ENCODE assay signal across 1 cellular context in the genomic region with DNA sequence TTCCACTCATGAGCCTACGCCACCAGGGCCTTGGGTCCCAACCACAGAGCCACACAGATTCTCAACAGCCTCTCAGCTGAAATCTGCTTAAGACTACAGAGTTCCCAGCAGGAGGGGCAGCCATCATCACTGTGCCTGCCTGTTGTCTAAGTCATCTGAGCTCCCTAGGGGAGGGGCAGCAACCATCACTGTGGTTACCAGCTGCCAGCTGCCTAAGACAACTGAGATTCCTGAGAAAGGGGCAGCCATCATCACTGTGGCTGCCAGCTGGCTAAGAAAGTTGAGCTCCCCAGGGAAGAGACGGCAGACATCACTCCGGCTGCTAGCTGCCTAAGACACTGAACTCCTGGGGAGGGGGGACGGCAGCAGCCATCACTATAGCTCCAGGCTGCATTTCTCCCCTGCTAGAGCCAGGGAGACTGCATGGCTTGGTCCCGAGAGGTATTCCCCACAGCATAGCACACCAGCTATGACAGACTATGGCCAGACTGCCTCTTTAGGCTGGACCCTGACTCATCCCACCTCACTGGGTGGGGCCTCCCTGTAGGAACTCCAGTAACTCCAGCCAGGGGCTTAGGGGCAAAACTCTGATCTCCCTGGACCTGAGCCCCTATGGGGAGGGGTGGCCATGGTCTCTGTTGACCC.
TF ChIP-seq lines count a peak whose summit lies in the region.

No MANE protein-coding gene starts in this region.

TF ChIP-seq in WTC11, 78 proteins besides CTCF, POLR2A, EP300 and RAD21:
- TF ChIP-seq, protein P1, sequence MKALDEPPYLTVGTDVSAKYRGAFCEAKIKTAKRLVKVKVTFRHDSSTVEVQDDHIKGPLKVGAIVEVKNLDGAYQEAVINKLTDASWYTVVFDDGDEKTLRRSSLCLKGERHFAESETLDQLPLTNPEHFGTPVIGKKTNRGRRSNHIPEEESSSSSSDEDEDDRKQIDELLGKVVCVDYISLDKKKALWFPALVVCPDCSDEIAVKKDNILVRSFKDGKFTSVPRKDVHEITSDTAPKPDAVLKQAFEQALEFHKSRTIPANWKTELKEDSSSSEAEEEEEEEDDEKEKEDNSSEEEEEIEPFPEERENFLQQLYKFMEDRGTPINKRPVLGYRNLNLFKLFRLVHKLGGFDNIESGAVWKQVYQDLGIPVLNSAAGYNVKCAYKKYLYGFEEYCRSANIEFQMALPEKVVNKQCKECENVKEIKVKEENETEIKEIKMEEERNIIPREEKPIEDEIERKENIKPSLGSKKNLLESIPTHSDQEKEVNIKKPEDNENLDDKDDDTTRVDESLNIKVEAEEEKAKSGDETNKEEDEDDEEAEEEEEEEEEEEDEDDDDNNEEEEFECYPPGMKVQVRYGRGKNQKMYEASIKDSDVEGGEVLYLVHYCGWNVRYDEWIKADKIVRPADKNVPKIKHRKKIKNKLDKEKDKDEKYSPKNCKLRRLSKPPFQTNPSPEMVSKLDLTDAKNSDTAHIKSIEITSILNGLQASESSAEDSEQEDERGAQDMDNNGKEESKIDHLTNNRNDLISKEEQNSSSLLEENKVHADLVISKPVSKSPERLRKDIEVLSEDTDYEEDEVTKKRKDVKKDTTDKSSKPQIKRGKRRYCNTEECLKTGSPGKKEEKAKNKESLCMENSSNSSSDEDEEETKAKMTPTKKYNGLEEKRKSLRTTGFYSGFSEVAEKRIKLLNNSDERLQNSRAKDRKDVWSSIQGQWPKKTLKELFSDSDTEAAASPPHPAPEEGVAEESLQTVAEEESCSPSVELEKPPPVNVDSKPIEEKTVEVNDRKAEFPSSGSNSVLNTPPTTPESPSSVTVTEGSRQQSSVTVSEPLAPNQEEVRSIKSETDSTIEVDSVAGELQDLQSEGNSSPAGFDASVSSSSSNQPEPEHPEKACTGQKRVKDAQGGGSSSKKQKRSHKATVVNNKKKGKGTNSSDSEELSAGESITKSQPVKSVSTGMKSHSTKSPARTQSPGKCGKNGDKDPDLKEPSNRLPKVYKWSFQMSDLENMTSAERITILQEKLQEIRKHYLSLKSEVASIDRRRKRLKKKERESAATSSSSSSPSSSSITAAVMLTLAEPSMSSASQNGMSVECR (CRISPR knock-in tag; IDR thresholded peaks at IDR 0.05; ENCODE audit: borderline replicate concordance): no peak
